23 cellular contexts compared by ENCODE assay signal in the genomic region with DNA sequence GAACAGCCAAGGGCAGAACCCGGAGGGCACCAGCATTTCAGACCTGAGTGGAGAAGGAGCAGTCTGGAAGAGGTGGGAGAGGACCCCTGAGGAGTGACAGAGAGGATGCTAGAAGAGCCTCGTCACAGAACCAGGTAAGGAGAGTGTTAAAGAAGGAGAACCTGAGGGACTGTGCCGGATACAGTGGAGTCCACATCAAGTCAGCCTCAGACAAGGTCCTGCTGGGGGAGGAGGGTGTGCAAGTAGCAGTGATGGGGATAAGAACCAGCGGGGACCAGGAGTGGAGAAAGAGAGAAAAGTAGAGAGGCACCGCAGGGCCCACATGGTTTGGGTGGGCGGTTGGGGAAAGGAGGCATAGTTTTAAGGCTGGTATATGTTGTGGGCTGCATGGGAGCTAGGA.
A peak's percentile ranks its signal among the peaks of the same experiment; 100 is the strongest.
DNase-seq lines count a peak whose midpoint lies in the region; ATAC-seq and TF ChIP-seq lines count a peak whose summit lies in the region.
"Had no signal": no experiment of that assay in that cellular context is flagged by ENCODE, and none has a peak within 500 bp of the region (broad histone marks: within the 10 kb centered on the region; RNA-seq: fewer than 3 reads in every experiment).

No MANE protein-coding gene starts in this region.

- no peak for TF ChIP-seq EP300 in ovary (IDR thresholded peaks at IDR 0.05)

- H3K27me3 ChIP-seq in ovary (no peaks in the 10 kb centered on the region), heart left ventricle (peaks cover 0 to 12% (median 2%) of the 10 kb centered on the region in 9 donors)
- H3K27me3 ChIP-seq: BE2C; BLaER1 treated with 17β-estradiol and CSF1 and Interleukin-3, amounts not matched to agents 10 nM and 100 nM had no signal

- H3K4me3 Mint-ChIP-seq in brain = no peak overlapping the region
- no peak overlapping the region for H3K4me3 Mint-ChIP-seq in nephron
- H3K4me3 Mint-ChIP-seq in progenitor cell of endocrine pancreas (ENCODE audit: low read depth) = no peak overlapping the region
- H3K4me3 Mint-ChIP-seq: CD4-positive, alpha-beta T cell; CD8-positive, alpha-beta memory T cell had no signal

- intact Hi-C loops in ovary (cut with DNase I) (no loop called here), heart left ventricle (cut with DNase I) (no loop called here)

- H3K9me3 Mint-ChIP-seq in brain (peaks cover 0 to 3% (median 0%) of the 10 kb centered on the region in 5 experiments), nephron (peaks cover 2% of the 10 kb centered on the region), progenitor cell of endocrine pancreas (ENCODE audit: low read depth) (no peaks in the 10 kb centered on the region)

- ATAC-seq in HG02840 (IDR thresholded peaks at IDR 0.05; ENCODE audit: low FRiP score, unreplicated experiment) (no peak), heart left ventricle (no peak)
- ATAC-seq: A549 had no signal

- CTCF ChIA-PET in HEK293 (lab: Yijun Ruan, JAX) = no interaction called here

- H3K4me1 ChIP-seq in HEK293 (ENCODE audit: control insufficient read depth, insufficient read depth, low read length) (peaks cover 15% of the 10 kb centered on the region), ovary (ENCODE audit: insufficient read depth) (peaks cover 21% of the 10 kb centered on the region), heart left ventricle (no peaks in the 10 kb centered on the region)
- H3K4me1 ChIP-seq: A549, BE2C had no signal

- H3K4me1 Mint-ChIP-seq in brain (peaks cover 68% of the 10 kb centered on the region), nephron (peaks cover 36% of the 10 kb centered on the region), progenitor cell of endocrine pancreas (ENCODE audit: low read depth) (no peaks in the 10 kb centered on the region)
- H3K4me1 Mint-ChIP-seq: CD14-positive monocyte; CD8-positive, alpha-beta memory T cell had no signal

- no peaks in the 10 kb centered on the region for H3K36me3 ChIP-seq in HEK293 (ENCODE audit: control insufficient read depth in 2 of 2, insufficient read depth in 1 of 2, low read length in 2 of 2)
- H3K36me3 ChIP-seq in ovary = no peaks in the 10 kb centered on the region
- no peaks in the 10 kb centered on the region for H3K36me3 ChIP-seq in heart left ventricle
- H3K36me3 ChIP-seq: BE2C; BLaER1 treated with 17β-estradiol and CSF1 and Interleukin-3, amounts not matched to agents 10 nM and 100 nM had no signal

- H3K9me3 ChIP-seq in HEK293 (ENCODE audit: control insufficient read depth, insufficient read depth, low read depth, low read length) = no peaks in the 10 kb centered on the region
- no peaks in the 10 kb centered on the region for H3K9me3 ChIP-seq in ovary
- no peaks in the 10 kb centered on the region for H3K9me3 ChIP-seq in heart left ventricle
- H3K9me3 ChIP-seq: A549, BE2C had no signal

- WGBS in ovary, 3 donors = 94 to 95% (median 95%) methylated on average over 6 of the region's 6 CpGs
- 88 to 93% (median 91%) methylated on average over 6 of the region's 6 CpGs for WGBS in heart left ventricle, 4 donors

- TF ChIP-seq CTCF in HEK293 (tag by site-specific recombination; IDR thresholded peaks at IDR 0.05) (no peak), brain (conservative IDR thresholded peaks at IDR 0.05) (no peak), nephron (IDR thresholded peaks at IDR 0.05; ENCODE audit: unreplicated experiment in 3 of 3) (no peak), progenitor cell of endocrine pancreas (IDR thresholded peaks at IDR 0.05; ENCODE audit: unreplicated experiment) (no peak), ovary (IDR thresholded peaks at IDR 0.05) (no peak), heart left ventricle (IDR thresholded peaks at IDR 0.05) (no peak)

- no peak for TF ChIP-seq POLR2A in ovary (IDR thresholded peaks at IDR 0.05)
- TF ChIP-seq POLR2A in heart left ventricle (IDR thresholded peaks at IDR 0.05) = no peak

- no peak overlapping the region for H3K4me3 ChIP-seq in HEK293 (ENCODE audit: low read depth, low read length)
- H3K4me3 ChIP-seq in ovary = no peak overlapping the region
- no peak overlapping the region for H3K4me3 ChIP-seq in heart left ventricle
- H3K4me3 ChIP-seq: A549; BLaER1 treated with 17β-estradiol and CSF1 and Interleukin-3, amounts not matched to agents 10 nM and 100 nM; GM23248 had no signal

- H3K36me3 Mint-ChIP-seq in brain (no peaks in the 10 kb centered on the region), nephron (ENCODE audit: low read depth) (no peaks in the 10 kb centered on the region), progenitor cell of endocrine pancreas (ENCODE audit: insufficient read depth) (no peaks in the 10 kb centered on the region)
- H3K36me3 Mint-ChIP-seq: CD14-positive monocyte had no signal

- H3K27ac Mint-ChIP-seq in brain (peak overlapping the region in 3 of 5 experiments; percentile 17 to 49 (median 24)), nephron (peak overlapping the region in 2 of 3 experiments; percentile 34 to 37), progenitor cell of endocrine pancreas (peak overlapping the region; percentile 34)
- H3K27ac Mint-ChIP-seq: CD4-positive, alpha-beta T cell; CD8-positive, alpha-beta memory T cell had no signal

- no peak for DNase-seq in progenitor cell of endocrine pancreas (ENCODE audit: low spot score, unreplicated experiment)
- no peak for DNase-seq in ovary
- no peak for DNase-seq in heart left ventricle
- no peak for DNase-seq in DMS53 (lab: John Stamatoyannopoulos, UW)
- DNase-seq: 8988T; ACHN; AML-193; BE2C; CD4-positive, alpha-beta T cell; CD8-positive, alpha-beta memory T cell; DMS 273 treated with DMSO at 0.1 percent for 48 hours; DMS79 treated with DMSO at 0.1 percent for 48 hours; GF-D8; GM23248; H7; HCEC 1CT had no signal

- H3K27ac ChIP-seq in HEK293 (ENCODE audit: extremely low read depth, low read depth, low read length) (peak overlapping the region; percentile 63), ovary (no peak overlapping the region), heart left ventricle (no peak overlapping the region)
- H3K27ac ChIP-seq: A549; BLaER1 treated with 17β-estradiol and CSF1 and Interleukin-3, amounts not matched to agents 10 nM and 100 nM; GM23248 had no signal

- POLR2A ChIA-PET in HEK293 (lab: Yijun Ruan, JAX) = no interaction called here

- H3K27me3 Mint-ChIP-seq in brain = peaks cover 3% of the 10 kb centered on the region
- peaks cover 3% of the 10 kb centered on the region for H3K27me3 Mint-ChIP-seq in nephron (ENCODE audit: low read depth)
- peaks cover 45% of the 10 kb centered on the region for H3K27me3 Mint-ChIP-seq in progenitor cell of endocrine pancreas

TF ChIP-seq in HEK293, 187 proteins besides CTCF, POLR2A, EP300 and RAD21 (continues in another document):
- TF ChIP-seq KLF8 (tag by site-specific recombination; IDR thresholded peaks at IDR 0.05) = no peak
- no peak for TF ChIP-seq ZNF621 (tag by site-specific recombination; IDR thresholded peaks at IDR 0.05)
- no peak for TF ChIP-seq ZNF274 (IDR thresholded peaks at IDR 0.05; ENCODE audit: low read length)
- TF ChIP-seq ZNF274 (tag by site-specific recombination; IDR thresholded peaks at IDR 0.05; ENCODE audit: borderline replicate concordance) = no peak
- TF ChIP-seq ZNF133 (tag by site-specific recombination; IDR thresholded peaks at IDR 0.05) = 0 out of 2 replicates have a peak, but pooled peaks have one; percentile 11
- TF ChIP-seq EGR2 (tag by site-specific recombination; IDR thresholded peaks at IDR 0.05; ENCODE audit: low read depth) = peak; percentile 45; the same call in 1 of the 2 replicates
- TF ChIP-seq KLF16 (tag by site-specific recombination; IDR thresholded peaks at IDR 0.05) = no peak
- TF ChIP-seq, protein P1, sequence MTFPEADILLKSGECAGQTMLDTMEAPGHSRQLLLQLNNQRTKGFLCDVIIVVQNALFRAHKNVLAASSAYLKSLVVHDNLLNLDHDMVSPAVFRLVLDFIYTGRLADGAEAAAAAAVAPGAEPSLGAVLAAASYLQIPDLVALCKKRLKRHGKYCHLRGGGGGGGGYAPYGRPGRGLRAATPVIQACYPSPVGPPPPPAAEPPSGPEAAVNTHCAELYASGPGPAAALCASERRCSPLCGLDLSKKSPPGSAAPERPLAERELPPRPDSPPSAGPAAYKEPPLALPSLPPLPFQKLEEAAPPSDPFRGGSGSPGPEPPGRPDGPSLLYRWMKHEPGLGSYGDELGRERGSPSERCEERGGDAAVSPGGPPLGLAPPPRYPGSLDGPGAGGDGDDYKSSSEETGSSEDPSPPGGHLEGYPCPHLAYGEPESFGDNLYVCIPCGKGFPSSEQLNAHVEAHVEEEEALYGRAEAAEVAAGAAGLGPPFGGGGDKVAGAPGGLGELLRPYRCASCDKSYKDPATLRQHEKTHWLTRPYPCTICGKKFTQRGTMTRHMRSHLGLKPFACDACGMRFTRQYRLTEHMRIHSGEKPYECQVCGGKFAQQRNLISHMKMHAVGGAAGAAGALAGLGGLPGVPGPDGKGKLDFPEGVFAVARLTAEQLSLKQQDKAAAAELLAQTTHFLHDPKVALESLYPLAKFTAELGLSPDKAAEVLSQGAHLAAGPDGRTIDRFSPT (tag by site-specific recombination; IDR thresholded peaks at IDR 0.05) = no peak
- no peak for TF ChIP-seq OSR2 (tag by site-specific recombination; IDR thresholded peaks at IDR 0.05)
- TF ChIP-seq, protein P2, sequence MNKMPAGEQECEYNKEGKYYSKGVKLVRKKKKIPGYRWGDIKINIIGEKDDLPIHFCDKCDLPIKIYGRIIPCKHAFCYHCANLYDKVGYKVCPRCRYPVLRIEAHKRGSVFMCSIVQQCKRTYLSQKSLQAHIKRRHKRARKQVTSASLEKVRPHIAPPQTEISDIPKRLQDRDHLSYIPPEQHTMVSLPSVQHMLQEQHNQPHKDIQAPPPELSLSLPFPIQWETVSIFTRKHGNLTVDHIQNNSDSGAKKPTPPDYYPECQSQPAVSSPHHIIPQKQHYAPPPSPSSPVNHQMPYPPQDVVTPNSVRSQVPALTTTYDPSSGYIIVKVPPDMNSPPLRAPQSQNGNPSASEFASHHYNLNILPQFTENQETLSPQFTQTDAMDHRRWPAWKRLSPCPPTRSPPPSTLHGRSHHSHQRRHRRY (tag by site-specific recombination; IDR thresholded peaks at IDR 0.05) = no peak
- TF ChIP-seq, protein P3, sequence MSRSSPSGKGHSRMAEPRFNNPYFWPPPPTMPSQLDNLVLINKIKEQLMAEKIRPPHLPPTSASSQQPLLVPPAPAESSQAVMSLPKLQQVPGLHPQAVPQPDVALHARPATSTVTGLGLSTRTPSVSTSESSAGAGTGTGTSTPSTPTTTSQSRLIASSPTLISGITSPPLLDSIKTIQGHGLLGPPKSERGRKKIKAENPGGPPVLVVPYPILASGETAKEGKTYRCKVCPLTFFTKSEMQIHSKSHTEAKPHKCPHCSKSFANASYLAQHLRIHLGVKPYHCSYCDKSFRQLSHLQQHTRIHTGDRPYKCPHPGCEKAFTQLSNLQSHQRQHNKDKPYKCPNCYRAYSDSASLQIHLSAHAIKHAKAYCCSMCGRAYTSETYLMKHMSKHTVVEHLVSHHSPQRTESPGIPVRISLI (tag by site-specific recombination; IDR thresholded peaks at IDR 0.05) = no peak
- no peak for TF ChIP-seq ZNF155 (tag by site-specific recombination; IDR thresholded peaks at IDR 0.05)
- no peak for TF ChIP-seq ZNF311 (tag by site-specific recombination; IDR thresholded peaks at IDR 0.05; ENCODE audit: borderline replicate concordance)
- TF ChIP-seq ZNF37A (tag by site-specific recombination; IDR thresholded peaks at IDR 0.05) = no peak
- TF ChIP-seq ZBTB7A (tag by site-specific recombination; IDR thresholded peaks at IDR 0.05; ENCODE audit: low read depth) = no peak
